In genomic region chr10:132441818-132442217, GRCh38 we compare ENCODE assay signal across 2 cellular contexts.
A peak's percentile ranks its signal among the peaks of the same experiment; 100 is the strongest.
TF ChIP-seq lines count a peak whose summit lies in the region.

No MANE protein-coding gene starts in this region.

TF ChIP-seq in HEK293, 187 proteins besides CTCF, POLR2A, EP300 and RAD21:
- TF ChIP-seq, protein P1, sequence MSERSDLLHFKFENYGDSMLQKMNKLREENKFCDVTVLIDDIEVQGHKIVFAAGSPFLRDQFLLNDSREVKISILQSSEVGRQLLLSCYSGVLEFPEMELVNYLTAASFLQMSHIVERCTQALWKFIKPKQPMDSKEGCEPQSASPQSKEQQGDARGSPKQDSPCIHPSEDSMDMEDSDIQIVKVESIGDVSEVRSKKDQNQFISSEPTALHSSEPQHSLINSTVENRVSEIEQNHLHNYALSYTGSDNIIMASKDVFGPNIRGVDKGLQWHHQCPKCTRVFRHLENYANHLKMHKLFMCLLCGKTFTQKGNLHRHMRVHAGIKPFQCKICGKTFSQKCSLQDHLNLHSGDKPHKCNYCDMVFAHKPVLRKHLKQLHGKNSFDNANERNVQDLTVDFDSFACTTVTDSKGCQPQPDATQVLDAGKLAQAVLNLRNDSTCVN (tag by site-specific recombination; optimal IDR thresholded peaks at IDR 0.05): peak; percentile 34
- TF ChIP-seq ZNF266 (tag by site-specific recombination; IDR thresholded peaks at IDR 0.05; ENCODE audit: low read depth) (no peak), ZNF670 (tag by site-specific recombination; IDR thresholded peaks at IDR 0.05; ENCODE audit: low read depth) (peak; percentile 17; the same call in 1 of the 2 replicates), ZNF140 (tag by site-specific recombination; IDR thresholded peaks at IDR 0.05) (no peak), ZNF10 (tag by site-specific recombination; IDR thresholded peaks at IDR 0.05) (no peak), ZSCAN4 (tag by site-specific recombination; IDR thresholded peaks at IDR 0.05) (peak; percentile 74), ZNF621 (tag by site-specific recombination; IDR thresholded peaks at IDR 0.05) (no peak), ZNF169 (tag by site-specific recombination; IDR thresholded peaks at IDR 0.05) (no peak), ZNF610 (tag by site-specific recombination; IDR thresholded peaks at IDR 0.05; ENCODE audit: borderline replicate concordance) (no peak)
- TF ChIP-seq, protein P2, sequence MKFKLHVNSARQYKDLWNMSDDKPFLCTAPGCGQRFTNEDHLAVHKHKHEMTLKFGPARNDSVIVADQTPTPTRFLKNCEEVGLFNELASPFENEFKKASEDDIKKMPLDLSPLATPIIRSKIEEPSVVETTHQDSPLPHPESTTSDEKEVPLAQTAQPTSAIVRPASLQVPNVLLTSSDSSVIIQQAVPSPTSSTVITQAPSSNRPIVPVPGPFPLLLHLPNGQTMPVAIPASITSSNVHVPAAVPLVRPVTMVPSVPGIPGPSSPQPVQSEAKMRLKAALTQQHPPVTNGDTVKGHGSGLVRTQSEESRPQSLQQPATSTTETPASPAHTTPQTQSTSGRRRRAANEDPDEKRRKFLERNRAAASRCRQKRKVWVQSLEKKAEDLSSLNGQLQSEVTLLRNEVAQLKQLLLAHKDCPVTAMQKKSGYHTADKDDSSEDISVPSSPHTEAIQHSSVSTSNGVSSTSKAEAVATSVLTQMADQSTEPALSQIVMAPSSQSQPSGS (tag by site-specific recombination; IDR thresholded peaks at IDR 0.05; ENCODE audit: low read depth): no peak

TF ChIP-seq in H1, 55 proteins besides CTCF, POLR2A, EP300 and RAD21:
- TF ChIP-seq, protein P3, sequence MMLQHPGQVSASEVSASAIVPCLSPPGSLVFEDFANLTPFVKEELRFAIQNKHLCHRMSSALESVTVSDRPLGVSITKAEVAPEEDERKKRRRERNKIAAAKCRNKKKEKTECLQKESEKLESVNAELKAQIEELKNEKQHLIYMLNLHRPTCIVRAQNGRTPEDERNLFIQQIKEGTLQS (IDR thresholded peaks at IDR 0.05; ENCODE audit: insufficient read depth, low read depth, low read length): no peak
